ENCODE assay signal across 19 cellular contexts in genomic region chr7:129094501-129094900, GRCh38. TPM values are rescaled to one million over a fixed set of nuclear protein-coding genes. Genes with fewer than 3 reads are reported as not detected.
"Had no signal": no experiment of that assay in that cellular context is flagged by ENCODE, and none has a peak within 500 bp of the region (broad histone marks: within the 10 kb centered on the region; RNA-seq: fewer than 3 reads in every experiment).

No MANE protein-coding gene starts in this region.

- H3K4me3 ChIP-seq: gastroesophageal sphincter, ovary, skin epidermis, suprapubic skin, tibial nerve had no signal

- H3K27ac ChIP-seq: gastroesophageal sphincter, ovary, skin epidermis, suprapubic skin, tibial nerve had no signal

- FAIRE-seq: endothelial cell of umbilical vein, kidney had no signal

- H3K36me3 ChIP-seq: gastroesophageal sphincter, ovary, suprapubic skin, tibial nerve had no signal

- H3K9me3 ChIP-seq: gastroesophageal sphincter, ovary, suprapubic skin, tibial nerve had no signal

- H3K27me3 ChIP-seq: gastroesophageal sphincter, ovary, suprapubic skin, tibial nerve had no signal

- DNase-seq: activated CD4-positive, alpha-beta T cell treated with anti-CD3 and anti-CD28 coated beads for 48 hours; activated naive CD8-positive, alpha-beta T cell treated with anti-CD3 and anti-CD28 coated beads, Interleukin-2, amount 50 U/mL, for 24 hours; activated T-cell treated with anti-CD3 and anti-CD28 coated beads, Interleukin-2, amount 50 U/mL, for 4 hours; amygdala; caudate nucleus; cortex of kidney; hippocampal formation; kidney; left colon; ovary; stimulated activated CD4-positive, alpha-beta T cell treated with anti-CD3 and anti-CD28 coated beads, Interleukin-12 subunit alpha, Interleukin-12 subunit beta, amount 100 ng/mL, for 4 hours; stimulated activated CD4-positive, alpha-beta T cell treated with anti-CD3 and anti-CD28 coated beads, Interleukin-4, amount 100 ng/mL, for 4 hours; stimulated activated CD8-positive, alpha-beta memory T cell treated with anti-CD3 and anti-CD28 coated beads, Interleukin-4, amount 100 ng/mL, for 48 hours had no signal

- ATAC-seq: gastroesophageal sphincter, sciatic nerve had no signal

- H3K4me1 ChIP-seq: tibial nerve had no signal

RNA-seq across cellular contexts. Expression of gene TSPAN33, which starts 50.0 kb away (rescaled TPM):
- total RNA-seq: endothelial cell of umbilical vein had no signal
